17 cellular contexts compared by ENCODE assay signal in genomic region chr2:157415632-157416101, GRCh38. TPM values are rescaled to one million over a fixed set of nuclear protein-coding genes. Genes with fewer than 3 reads are reported as not detected.
DNase-seq lines count a peak whose midpoint lies in the region; ATAC-seq, FAIRE-seq and TF ChIP-seq lines count a peak whose summit lies in the region.
"Had no signal": no experiment of that assay in that cellular context is flagged by ENCODE, and none has a peak within 500 bp of the region (broad histone marks: within the 10 kb centered on the region; RNA-seq: fewer than 3 reads in every experiment).

No MANE protein-coding gene starts in this region.

- peak; percentile 37 for DNase-seq in Right ventricle myocardium superior
- no peak for DNase-seq in right atrium auricular region (ENCODE audit: low spot score)
- DNase-seq in NCI-H748 treated with DMSO at 0.1 percent for 48 hours (lab: John Stamatoyannopoulos, UW) = peak; percentile 77
- no peak for DNase-seq in GM12878 (ENCODE audit: low read depth, low spot score)
- DNase-seq in stimulated activated naive CD8-positive, alpha-beta T cell treated with anti-CD3 and anti-CD28 coated beads, Interleukin-15, amount 100 ng/mL, for 72 hours = no peak
- DNase-seq in small intestine = no peak
- no peak for DNase-seq in stimulated activated CD4-positive, alpha-beta T cell treated with anti-CD3 and anti-CD28 coated beads, Interleukin-1b, Interleukin-23, amount 100 ng/mL, for 48 hours
- DNase-seq in HuH-7 (ENCODE audit: low spot score) = no peak
- DNase-seq: activated CD8-positive, alpha-beta memory T cell treated with anti-CD3 and anti-CD28 coated beads for 24 hours; anterior cingulate cortex; GOT3; mucosa of descending colon; NCI-H2081; OCI-M1; psoas muscle; stimulated activated naive CD4-positive, alpha-beta T cell treated with Interleukin-2 at 50 U/mL for 16 hours had no signal

- RAD21 ChIA-PET in GM12878 (lab: Charles Lee; ENCODE audit: unreplicated experiment) = interaction anchor here (1.2 to 5.7 kb wide), 6 partner anchors 9 to 89 kb away, joined by 3 to 116 read pairs (median 31); partner anchors contain the start of genes CYTIP and ERMN

- no peak for TF ChIP-seq EP300 in GM12878 (IDR thresholded peaks at IDR 0.05; ENCODE audit: borderline replicate concordance in 1 of 2, control insufficient read depth in 1 of 2, low read depth in 2 of 2, low read length in 2 of 2)

- peak overlapping the region; percentile 47 for H3K4me2 ChIP-seq in GM12878 (ENCODE audit: control insufficient read depth, insufficient read depth)

- no peak for TF ChIP-seq RAD21 in GM12878 (IDR thresholded peaks at IDR 0.05; ENCODE audit: insufficient read depth, low read depth, low read length)

- H3K9me3 Mint-ChIP-seq in stimulated activated naive CD8-positive, alpha-beta T cell treated with anti-CD3 and anti-CD28 coated beads, Interleukin-15, amount 100 ng/mL, for 72 hours = no peaks in the 10 kb centered on the region

- H3K4me1 Mint-ChIP-seq in stimulated activated naive CD8-positive, alpha-beta T cell treated with anti-CD3 and anti-CD28 coated beads, Interleukin-15, amount 100 ng/mL, for 72 hours = peaks cover 92% of the 10 kb centered on the region

- peak overlapping the region; percentile 95 to 98 for H3K27ac Mint-ChIP-seq in stimulated activated naive CD8-positive, alpha-beta T cell treated with anti-CD3 and anti-CD28 coated beads, Interleukin-15, amount 100 ng/mL, for 72 hours

- H2AFZ ChIP-seq in GM12878 (ENCODE audit: control insufficient read depth, low read depth, low read length) = no peak overlapping the region

- CTCF ChIA-PET in GM12878 (lab: Yijun Ruan, JAX) = interaction anchor here (1.6 to 6.6 kb wide), 6 partner anchors 12 to 89 kb away, joined by 5 to 56 read pairs (median 12); partner anchors contain the start of gene ERMN

- H3K4me3 ChIP-seq in right atrium auricular region (no peak overlapping the region), GM12878 (no peak overlapping the region), small intestine (ENCODE audit: low read depth in 1 of 2, low read length in 2 of 2) (no peak overlapping the region)
- H3K4me3 ChIP-seq: mucosa of descending colon, psoas muscle had no signal

- peaks cover 0 to 15% of the 10 kb centered on the region in 2 donors for H3K4me1 ChIP-seq in right atrium auricular region
- peaks cover 53% of the 10 kb centered on the region for H3K4me1 ChIP-seq in GM12878 (ENCODE audit: control insufficient read depth, insufficient read depth, low read length)
- H3K4me1 ChIP-seq in small intestine (ENCODE audit: control insufficient read depth in 2 of 2, insufficient read depth in 1 of 2, low read depth in 1 of 2, low read length in 1 of 2) = no peaks in the 10 kb centered on the region
- H3K4me1 ChIP-seq: psoas muscle had no signal

- intact Hi-C loops in Right ventricle myocardium superior (cut with DNase I) = no loop called here
- intact Hi-C loops in GM12878 (cut with micrococcal nuclease; ENCODE audit: unreplicated experiment) = no loop called here

- H3K27me3 ChIP-seq in right atrium auricular region (no peaks in the 10 kb centered on the region), GM12878 (replicated peaks in 1 of 2; ENCODE audit: control insufficient read depth in 2 of 2, insufficient read depth in 2 of 2, low read length in 1 of 2) (no peaks in the 10 kb centered on the region), small intestine (ENCODE audit: control insufficient read depth in 2 of 2, insufficient read depth in 2 of 2, low read length in 2 of 2) (no peaks in the 10 kb centered on the region)

- ATAC-seq in Right ventricle myocardium superior (ENCODE audit: poor library complexity) (peak; percentile 52), GM12878 (no peak)
- no peak for ATAC-seq in stimulated activated naive CD8-positive, alpha-beta T cell treated with anti-CD3 and anti-CD28 coated beads, Interleukin-15, amount 100 ng/mL, for 72 hours
- ATAC-seq: mucosa of descending colon, psoas muscle had no signal

- peak; percentile 58 for TF ChIP-seq POLR2A in GM12878 (IDR thresholded peaks at IDR 0.05; ENCODE audit: low read depth, low read length)

- H3K27me3 Mint-ChIP-seq in stimulated activated naive CD8-positive, alpha-beta T cell treated with anti-CD3 and anti-CD28 coated beads, Interleukin-15, amount 100 ng/mL, for 72 hours = no peaks in the 10 kb centered on the region

- in situ Hi-C loops in GM12878 (cut with MboI) = loop anchor here (25.0 kb wide), 1 partner anchor 903 kb away; no protein-coding TSS in a partner anchor

- FAIRE-seq in GM12878 (lab: Jason Lieb, UNC) (no peak), small intestine (lab: Jason Lieb, UNC) (no peak)

- H3K9me3 ChIP-seq in right atrium auricular region (no peaks in the 10 kb centered on the region), GM12878 (replicated peaks; ENCODE audit: control insufficient read depth, insufficient read depth, low read length) (no peaks in the 10 kb centered on the region), small intestine (ENCODE audit: control insufficient read depth, low read depth) (no peaks in the 10 kb centered on the region)
- H3K9me3 ChIP-seq: mucosa of descending colon, psoas muscle had no signal

- peak overlapping the region; percentile 75 to 83 for H3K4me3 Mint-ChIP-seq in stimulated activated naive CD8-positive, alpha-beta T cell treated with anti-CD3 and anti-CD28 coated beads, Interleukin-15, amount 100 ng/mL, for 72 hours

- TF ChIP-seq CTCF in right atrium auricular region (IDR thresholded peaks at IDR 0.05) = no peak
- TF ChIP-seq CTCF in GM12878 (IDR thresholded peaks at IDR 0.05 in 2 of 3, conservative IDR thresholded peaks at IDR 0.05 in 1 of 3; ENCODE audit: control insufficient read depth in 2 of 3, extremely low read depth in 1 of 3, insufficient read depth in 1 of 3, low read depth in 3 of 3, low read length in 3 of 3) = no peak

- H3K27ac ChIP-seq in right atrium auricular region = no peak overlapping the region
- no peak overlapping the region for H3K27ac ChIP-seq in GM12878 (ENCODE audit: control insufficient read depth, insufficient read depth)
- H3K27ac ChIP-seq in small intestine (ENCODE audit: low read depth in 1 of 2, low read length in 1 of 2) = peak overlapping the region in 1 of 2 donors; percentile 26
- H3K27ac ChIP-seq: psoas muscle had no signal

- H3K36me3 ChIP-seq in right atrium auricular region (no peaks in the 10 kb centered on the region), GM12878 (ENCODE audit: control insufficient read depth in 2 of 2, insufficient read depth in 2 of 2, low read length in 1 of 2) (peaks cover 10 to 38% of the 10 kb centered on the region in 2 experiments), small intestine (ENCODE audit: control insufficient read depth in 2 of 2, insufficient read depth in 2 of 2, low read length in 2 of 2) (peaks cover 3 to 5% of the 10 kb centered on the region in 2 donors)

- SMC1A ChIA-PET in GM12878 (lab: Charles Lee; ENCODE audit: uncharacterized antibody, unreplicated experiment) = interaction anchor here (1.0 to 8.0 kb wide), 15 partner anchors 9 to 111 kb away, joined by 3 to 111 read pairs (median 4); partner anchors contain the start of gene CYTIP

- WGBS in GM12878 (ENCODE audit: insufficient coverage, insufficient replicate concordance, low lambda C conversion rate, missing lambda C conversion rate) = 94% methylated on average over 13 of the region's 13 CpGs
- 67 to 88% (median 83%) methylated on average over 13 of the region's 13 CpGs for WGBS in small intestine, 3 donors

- H3K79me2 ChIP-seq in GM12878 (ENCODE audit: control insufficient read depth, insufficient read depth, low read length) = peaks cover 31% of the 10 kb centered on the region

- no peak overlapping the region for H3K9ac ChIP-seq in GM12878 (ENCODE audit: control insufficient read depth, insufficient read depth, low read length)

- POLR2A ChIA-PET in GM12878 (lab: Charles Lee) = interaction anchor here (1.0 to 3.2 kb wide), 7 partner anchors 10 to 28 kb away, joined by 3 to 47 read pairs (median 6); partner anchors contain the start of gene CYTIP

- BruUV-seq in GM12878 (replicated peaks; lab: Mats Ljungman, UMichigan) = no TSS peak

- H4K20me1 ChIP-seq in GM12878 (ENCODE audit: control insufficient read depth, insufficient read depth) = no peaks in the 10 kb centered on the region; the same call in 1 of the 2 replicates

TF ChIP-seq in GM12878, 131 proteins besides CTCF, POLR2A, EP300 and RAD21 (continues in another document):
- TF ChIP-seq YY1 (IDR thresholded peaks at IDR 0.05; ENCODE audit: low read depth, low read length) = 0 out of 2 replicates have a peak, but pooled peaks have one; percentile 14

RNA-seq across cellular contexts. Expression of gene CYTIP, which starts 28.2 kb away (rescaled TPM):
- total RNA-seq in Right ventricle myocardium superior (1.1 TPM), right atrium auricular region (1 to 10 TPM; 3.3 to 4.8 TPM), GM12878 (2014; rRNA removed) (73.6 and 74.4 TPM in 2 replicates), GM12878 (2014; rRNA removed; fragmentation: Illumina TruSeq; extraction: Trizol) (94.2 and 97.1 TPM in 2 replicates), GM12878 (2021) (63.7 and 64.9 TPM in 2 replicates)
- total RNA-seq in GM12878 (2013; cell fraction: nucleolus; rRNA removed) = 245 and 264 TPM in 2 replicates
- polyA plus RNA-seq in GM12878 (2011; ENCODE audit: low read depth) = 86.9 TPM
- polyA plus RNA-seq in GM12878 (2011; rRNA removed) (178 and 213 TPM in 2 replicates), GM12878 (2014; fragmentation: Illumina TruSeq; extraction: Trizol) (71.4 and 99.2 TPM in 2 replicates), GM12878 (2014; fragmentation: Nextera tagmentation; extraction: Ambion mirVana) (10 to 100 TPM; 71.6 to 75.4 TPM), GM12878 (2014; rRNA removed) (51.2 and 55.1 TPM in 2 replicates), GM12878 (2016; fragmentation: Nextera tagmentation; extraction: Ambion mirVana) (10 to 100 TPM; 73.2 to 76.5 TPM), small intestine (10 to 100 TPM in 2 of 3 donors, 1 to 10 TPM in 1; 9.4 to 19.8 (median 15.7) TPM)
- polyA plus RNA-seq in GM12878 (2011; cell fraction: cytosol; rRNA removed) = 88.3 and 124 TPM in 2 replicates
- 57.7 and 73.8 TPM in 2 replicates for polyA plus RNA-seq in GM12878 (2011; cell fraction: nucleus; rRNA removed)
- polyA plus RNA-seq in GM12878 (2012) = 92.3 and 147 TPM in 2 replicates
- polyA minus RNA-seq in GM12878 (2011; rRNA and poly(A)+ RNA removed) = 173 and 213 TPM in 2 replicates
- polyA minus RNA-seq in GM12878 (2011; cell fraction: cytosol; rRNA and poly(A)+ RNA removed) = 103 TPM in 2 replicates
- 449 and 546 TPM in 2 replicates for polyA minus RNA-seq in GM12878 (2011; cell fraction: nucleus; rRNA and poly(A)+ RNA removed)
- total RNA-seq: dermis microvascular lymphatic vessel endothelial cell had no signal

Comparison
In these comparisons a context has a peak if more than half of its experiments do, and no peak if none do; other contexts are left out.
1. DNase-seq: peak in Right ventricle myocardium superior (single experiment) and NCI-H748 treated with DMSO at 0.1 percent for 48 hours (single experiment); none in right atrium auricular region (single experiment), GM12878 (single experiment), stimulated activated naive CD8-positive, alpha-beta T cell treated with anti-CD3 and anti-CD28 coated beads, Interleukin-15, amount 100 ng/mL, for 72 hours (0 of 2), small intestine (single experiment), stimulated activated CD4-positive, alpha-beta T cell treated with anti-CD3 and anti-CD28 coated beads, Interleukin-1b, Interleukin-23, amount 100 ng/mL, for 48 hours (single experiment) and HuH-7 (single experiment).
2. RNA of gene CYTIP, which starts 28.2 kb away (total RNA-seq): 63.7 to 264 TPM in GM12878; 3.3 to 4.8 TPM in right atrium auricular region and 1.1 TPM in Right ventricle myocardium superior (single experiment); every median in the first group is over 10 times any median in the second.